8 cellular contexts compared by ENCODE assay signal in genomic region chr11:44574620-44575287, GRCh38. TPM values are rescaled to one million over a fixed set of nuclear protein-coding genes. Genes with fewer than 3 reads are reported as not detected.
DNase-seq lines count a peak whose midpoint lies in the region; ATAC-seq and TF ChIP-seq lines count a peak whose summit lies in the region.

No MANE protein-coding gene starts in this region.

- no peaks in the 10 kb centered on the region for H3K79me2 ChIP-seq in neural progenitor cell (ENCODE audit: low read depth)

- peaks cover 73% of the 10 kb centered on the region for H3K4me1 Mint-ChIP-seq in neural progenitor cell

- peaks cover 14% of the 10 kb centered on the region for H3K36me3 Mint-ChIP-seq in neural progenitor cell

- H3K27ac Mint-ChIP-seq in neural progenitor cell = peak overlapping the region; percentile 84

- no peak overlapping the region for H3K4me2 ChIP-seq in neural progenitor cell

- H3K4me3 Mint-ChIP-seq in neural progenitor cell = no peak overlapping the region

- no peaks in the 10 kb centered on the region for H3K9me3 Mint-ChIP-seq in neural progenitor cell

- H3K4me3 ChIP-seq in AG04450 (ENCODE audit: low read depth, low read length) = no peak overlapping the region
- peak overlapping the region; percentile 3 for H3K4me3 ChIP-seq in brain microvascular endothelial cell (ENCODE audit: low read depth, low read length)
- H3K4me3 ChIP-seq in neural progenitor cell = no peak overlapping the region
- no peak overlapping the region for H3K4me3 ChIP-seq in aorta (ENCODE audit: low read length in 2 of 2)

- POLR2A ChIA-PET in AG04450 (lab: Yijun Ruan, JAX) = interaction anchor here (0.8 to 1.3 kb wide), 7 partner anchors 9 to 33 kb away, joined by 3 to 6 read pairs (median 5); partner anchors contain the start of gene CD82

- TF ChIP-seq CTCF in AG04450 (IDR thresholded peaks at IDR 0.05; ENCODE audit: low read depth, low read length) (no peak), brain microvascular endothelial cell (IDR thresholded peaks at IDR 0.05; ENCODE audit: low read depth, low read length, missing control alignments) (peak; percentile 23), neural progenitor cell (IDR thresholded peaks at IDR 0.05) (no peak)

- H3K9ac ChIP-seq in neural progenitor cell = no peak overlapping the region

- CTCF ChIA-PET in AG04450 (lab: Charles Lee) = interaction anchor here (0.8 to 1.1 kb wide), 4 partner anchors 11 to 40 kb away, joined by 3 to 11 read pairs (median 3); no protein-coding TSS in a partner anchor

- DNase-seq in AG04450 (ENCODE audit: low read depth, low spot score) = peak; percentile 84
- peak; percentile 77 for DNase-seq in MV-4-11 (lab: John Stamatoyannopoulos, UW)
- DNase-seq in brain microvascular endothelial cell = peak; percentile 92
- no peak for DNase-seq in neural progenitor cell (ENCODE audit: low spot score)
- no peak for DNase-seq in ecto neural progenitor cell (ENCODE audit: low spot score)
- DNase-seq in aorta = no peak
- DNase-seq in anterior cingulate cortex (lab: John Stamatoyannopoulos, UW) = no peak

- in situ Hi-C loops in brain microvascular endothelial cell (cut with HindIII; ENCODE audit: low pct_ligation_motif_present, low sequenced_read_pairs) = no loop called here

- H3K9me3 ChIP-seq in AG04450 (ENCODE audit: control insufficient read depth, insufficient read depth, low read length) (no peaks in the 10 kb centered on the region; the same call in 1 of the 2 replicates), neural progenitor cell (ENCODE audit: low read depth) (no peaks in the 10 kb centered on the region), aorta (ENCODE audit: control insufficient read depth, low read length) (no peaks in the 10 kb centered on the region)

- H3K36me3 ChIP-seq in brain microvascular endothelial cell (replicated peaks) (no peaks in the 10 kb centered on the region), neural progenitor cell (no peaks in the 10 kb centered on the region), aorta (ENCODE audit: control insufficient read depth in 1 of 2, insufficient read depth in 2 of 2, low read length in 1 of 2) (no peaks in the 10 kb centered on the region)

- H3K27me3 Mint-ChIP-seq in neural progenitor cell (ENCODE audit: insufficient read depth, low read depth) = peaks cover 8% of the 10 kb centered on the region

- 88 to 94% methylated on average over 5 of the region's 5 CpGs for WGBS in aorta, 2 donors

- H2AFZ ChIP-seq in neural progenitor cell (replicated peaks) = no peak overlapping the region

- H3K27me3 ChIP-seq in AG04450 (ENCODE audit: control insufficient read depth, insufficient read depth, low read length) = no peaks in the 10 kb centered on the region
- H3K27me3 ChIP-seq in brain microvascular endothelial cell (replicated peaks) = no peaks in the 10 kb centered on the region
- H3K27me3 ChIP-seq in neural progenitor cell = no peaks in the 10 kb centered on the region
- no peaks in the 10 kb centered on the region for H3K27me3 ChIP-seq in aorta (ENCODE audit: control insufficient read depth in 1 of 2, insufficient read depth in 2 of 2, low read length in 1 of 2)

- H3K27ac ChIP-seq in AG04450 (ENCODE audit: low read depth, low read length) = peak overlapping the region; percentile 98
- peak overlapping the region; percentile 96 for H3K27ac ChIP-seq in brain microvascular endothelial cell
- H3K27ac ChIP-seq in neural progenitor cell = no peak overlapping the region
- H3K27ac ChIP-seq in aorta (ENCODE audit: low read depth in 1 of 2, low read length in 2 of 2) = no peak overlapping the region

- H4K20me1 ChIP-seq in neural progenitor cell (ENCODE audit: low read depth) = no peaks in the 10 kb centered on the region

- H3F3A ChIP-seq in neural progenitor cell (ENCODE audit: low read depth) = peaks cover 9% of the 10 kb centered on the region

- ATAC-seq in GM19463 (IDR thresholded peaks at IDR 0.05; ENCODE audit: unreplicated experiment) (peak; percentile 43), aorta (ENCODE audit: low FRiP score) (no peak)

- intact Hi-C loops in aorta (cut with DNase I) = no loop called here

- H3K4me1 ChIP-seq in neural progenitor cell (peaks cover 23% of the 10 kb centered on the region), aorta (ENCODE audit: control insufficient read depth in 1 of 2, insufficient read depth in 2 of 2, low read length in 2 of 2) (no peaks in the 10 kb centered on the region)

RNA-seq across cellular contexts. Expression of gene CD82, which starts 9.3 kb away (rescaled TPM):
- 49.3 and 62.0 TPM in 2 replicates for polyA plus RNA-seq in AG04450 (2011; rRNA removed)
- 41.5 and 59.4 TPM in 2 replicates for polyA minus RNA-seq in AG04450 (2011; rRNA and poly(A)+ RNA removed)
- 8.8 and 16.2 TPM in 2 replicates for total RNA-seq in neural progenitor cell (ENCODE audit: low replicate concordance)
- 10 to 100 TPM; 44.1 to 64.6 TPM for total RNA-seq in aorta
- 10 to 100 TPM; 21.0 to 48.2 TPM for polyA plus RNA-seq in aorta

Comparison
In these comparisons a context has a peak if more than half of its experiments do, and no peak if none do; other contexts are left out.
1. DNase-seq: peak in AG04450 (single experiment), MV-4-11 (single experiment) and brain microvascular endothelial cell (single experiment); none in neural progenitor cell (single experiment), ecto neural progenitor cell (single experiment), aorta (0 of 2) and anterior cingulate cortex (0 of 58).
2. H3K27ac ChIP-seq: peak in AG04450 (single experiment) and brain microvascular endothelial cell (single experiment); none in neural progenitor cell (single experiment) and aorta (0 of 2).